Comparison of ENCODE assay signal across 9 cellular contexts in genomic region chr2:46545015-46545839, GRCh38. TPM values are rescaled to one million over a fixed set of nuclear protein-coding genes. Genes with fewer than 3 reads are reported as not detected.
DNase-seq lines count a peak whose midpoint lies in the region; ATAC-seq and TF ChIP-seq lines count a peak whose summit lies in the region.
"Had no signal": no experiment of that assay in that cellular context is flagged by ENCODE, and none has a peak within 500 bp of the region (broad histone marks: within the 10 kb centered on the region; RNA-seq: fewer than 3 reads in every experiment).

No MANE protein-coding gene starts in this region.

- peaks cover 6% of the 10 kb centered on the region for H3K79me2 ChIP-seq in trophoblast cell (ENCODE audit: control insufficient read depth, insufficient read depth, low read length, poor library complexity)

- no peak for TF ChIP-seq CTCF in colonic mucosa (IDR thresholded peaks at IDR 0.05)
- no peak for TF ChIP-seq CTCF in stomach (IDR thresholded peaks at IDR 0.05)

- no peaks in the 10 kb centered on the region for H3K9me3 Mint-ChIP-seq in activated CD4-positive, alpha-beta T cell treated with anti-CD3 and anti-CD28 coated beads for 36 hours (ENCODE audit: low read depth)

- DNase-seq in activated CD4-positive, alpha-beta T cell treated with anti-CD3 and anti-CD28 coated beads for 36 hours: no peak
- no peak for DNase-seq in activated CD4-positive, alpha-beta T cell treated with anti-CD3 and anti-CD28 coated beads, Interleukin-2, amount 50 U/mL, for 48 hours
- DNase-seq in colonic mucosa (no peak), stomach (no peak), NCI-H2081 (lab: John Stamatoyannopoulos, UW) (no peak), trophoblast cell (no peak)
- DNase-seq in activated CD4-positive, alpha-beta T cell treated with anti-CD3 and anti-CD28 coated beads, Interleukin-2, amount 50 U/mL, for 4 hours: no peak
- DNase-seq: ACHN had no signal

- peaks cover 69% of the 10 kb centered on the region for H3K4me1 Mint-ChIP-seq in activated CD4-positive, alpha-beta T cell treated with anti-CD3 and anti-CD28 coated beads for 36 hours

- no peak overlapping the region for H2BK12ac ChIP-seq in trophoblast cell (ENCODE audit: low read length)

- H2BK5ac ChIP-seq in trophoblast cell (ENCODE audit: low read depth, low read length, poor library complexity): no peak overlapping the region

- H3K27ac ChIP-seq in colonic mucosa (peak overlapping the region; percentile 87), stomach (peak overlapping the region in 4 of 5 donors; percentile 92 to 97 (median 94)), trophoblast cell (ENCODE audit: low read depth, low read length) (no peak overlapping the region)

- H4K12ac ChIP-seq in trophoblast cell (ENCODE audit: low read depth, low read length): no peak overlapping the region

- 30 to 46% (median 37%) methylated on average over 7 of the region's 7 CpGs for WGBS in stomach, 5 donors
- WGBS in trophoblast cell (ENCODE audit: extremely low coverage, insufficient coverage, insufficient read length): no CpG with 5 or more reads among the region's 7 CpGs

- no peak overlapping the region for H2AK5ac ChIP-seq in trophoblast cell (ENCODE audit: low read length)

- no peak for ATAC-seq in activated CD4-positive, alpha-beta T cell treated with anti-CD3 and anti-CD28 coated beads for 36 hours
- peak; percentile 44 for ATAC-seq in HG03175 (IDR thresholded peaks at IDR 0.05; ENCODE audit: unreplicated experiment)

- no peak overlapping the region for H3K23ac ChIP-seq in trophoblast cell (ENCODE audit: low read length)

- peak overlapping the region; percentile 34 for H3K27ac Mint-ChIP-seq in activated CD4-positive, alpha-beta T cell treated with anti-CD3 and anti-CD28 coated beads for 36 hours

- no peak overlapping the region for H3K4me2 ChIP-seq in trophoblast cell (ENCODE audit: low read length)

- no peak overlapping the region for H3K4me3 Mint-ChIP-seq in activated CD4-positive, alpha-beta T cell treated with anti-CD3 and anti-CD28 coated beads for 36 hours

- no peak overlapping the region for H4K91ac ChIP-seq in trophoblast cell (ENCODE audit: low read depth, low read length)

- H3K9ac ChIP-seq in colonic mucosa (ENCODE audit: low read depth in 2 of 2, low read length in 2 of 2): no peak overlapping the region
- no peak overlapping the region for H3K9ac ChIP-seq in trophoblast cell (ENCODE audit: low read length)

- H4K8ac ChIP-seq in trophoblast cell (ENCODE audit: low read depth, low read length): no peak overlapping the region

- CTCF ChIA-PET in activated CD4-positive, alpha-beta T cell treated with anti-CD3 and anti-CD28 coated beads for 36 hours (lab: Charles Lee): interaction anchor here (0.7 to 1.8 kb wide), 2 partner anchors 9 to 10 kb away, joined by 3 to 6 read pairs; no protein-coding TSS in a partner anchor

- H3K79me1 ChIP-seq in trophoblast cell (ENCODE audit: low read length): peaks cover 6% of the 10 kb centered on the region

- no peak for TF ChIP-seq POLR2A in stomach (IDR thresholded peaks at IDR 0.05)

- TF ChIP-seq EP300 in stomach (IDR thresholded peaks at IDR 0.05): no peak

- H3K27me3 Mint-ChIP-seq in activated CD4-positive, alpha-beta T cell treated with anti-CD3 and anti-CD28 coated beads for 36 hours: no peaks in the 10 kb centered on the region

- H3K4ac ChIP-seq in trophoblast cell (ENCODE audit: low read depth, low read length): no peak overlapping the region

- no peak overlapping the region for H3K14ac ChIP-seq in trophoblast cell (ENCODE audit: low read length)

- intact Hi-C loops in activated CD4-positive, alpha-beta T cell treated with anti-CD3 and anti-CD28 coated beads for 36 hours (cut with DNase I, micrococcal nuclease): no loop called here
- intact Hi-C loops in colonic mucosa (cut with DNase I): no loop called here
- intact Hi-C loops in stomach (cut with DNase I; ENCODE audit: low total_unique reads): no loop called here

- H3K4me3 ChIP-seq in colonic mucosa (no peak overlapping the region), stomach (peak overlapping the region in 2 of 4 donors; percentile 71 to 79), trophoblast cell (ENCODE audit: low read depth, low read length) (no peak overlapping the region)

- H3K36me3 ChIP-seq in colonic mucosa: no peaks in the 10 kb centered on the region
- H3K36me3 ChIP-seq in stomach: peaks cover 0 to 24% (median 13%) of the 10 kb centered on the region in 4 donors
- peaks cover 5 to 9% of the 10 kb centered on the region in 2 experiments for H3K36me3 ChIP-seq in trophoblast cell (ENCODE audit: control insufficient read depth in 1 of 2, insufficient read depth in 2 of 2, low read length in 2 of 2)

- H3K36me3 Mint-ChIP-seq in activated CD4-positive, alpha-beta T cell treated with anti-CD3 and anti-CD28 coated beads for 36 hours (ENCODE audit: low read depth): no peaks in the 10 kb centered on the region

- H3K18ac ChIP-seq in trophoblast cell (ENCODE audit: low read length): no peak overlapping the region

- H3K27me3 ChIP-seq in colonic mucosa (no peaks in the 10 kb centered on the region), stomach (no peaks in the 10 kb centered on the region), trophoblast cell (ENCODE audit: insufficient read depth, low read length) (no peaks in the 10 kb centered on the region)

- H3K9me3 ChIP-seq in colonic mucosa (no peaks in the 10 kb centered on the region), stomach (no peaks in the 10 kb centered on the region), trophoblast cell (ENCODE audit: insufficient read depth, low read depth, low read length) (no peaks in the 10 kb centered on the region)

- H3K4me1 ChIP-seq in colonic mucosa: no peaks in the 10 kb centered on the region
- H3K4me1 ChIP-seq in stomach: peaks cover 28 to 87% (median 59%) of the 10 kb centered on the region in 4 donors
- peaks cover 3 to 4% of the 10 kb centered on the region in 2 experiments for H3K4me1 ChIP-seq in trophoblast cell (ENCODE audit: control insufficient read depth in 1 of 2, insufficient read depth in 2 of 2, low read length in 2 of 2)

- POLR2A ChIA-PET in activated CD4-positive, alpha-beta T cell treated with anti-CD3 and anti-CD28 coated beads for 36 hours (lab: Charles Lee): no interaction called here

- no peak overlapping the region for H2BK120ac ChIP-seq in trophoblast cell (ENCODE audit: insufficient read depth, low read length, poor library complexity)

- H2AFZ ChIP-seq in trophoblast cell (ENCODE audit: insufficient read depth, low read length, poor library complexity): no peak overlapping the region

RNA-seq across cellular contexts. Expression of gene ATP6V1E2, which starts 2.9 kb away (rescaled TPM):
- total RNA-seq in activated CD4-positive, alpha-beta T cell treated with anti-CD3 and anti-CD28 coated beads for 36 hours: 1 to 10 TPM; 7.0 to 7.9 TPM
- 1 to 10 TPM; 1.5 to 3.6 TPM for total RNA-seq in colonic mucosa
- total RNA-seq in stomach: 10 to 100 TPM in 2 of 5 donors, 1 to 10 TPM in 1, under 1 TPM in 1, not detected in 1; 0.89 to 38.2 (median 10.0) TPM
- polyA plus RNA-seq in stomach: 1 to 10 TPM; 2.0 to 4.9 (median 2.8) TPM
- 3.5 and 3.6 TPM in 2 replicates for polyA plus RNA-seq in trophoblast cell (2013)

RNA-seq across cellular contexts. Expression of gene RHOQ, which starts 2.9 kb away (rescaled TPM):
- 10 to 100 TPM in 1 of 2 experiments, 1 to 10 TPM in 1; 9.7 to 17.0 TPM for total RNA-seq in activated CD4-positive, alpha-beta T cell treated with anti-CD3 and anti-CD28 coated beads for 36 hours
- total RNA-seq in colonic mucosa (10 to 100 TPM in 1 of 2 donors, 1 to 10 TPM in 1; 7.0 to 22.5 TPM), stomach (100 to 1,000 TPM in 1 of 5 donors, 10 to 100 TPM in 3, 1 to 10 TPM in 1; 4.9 to 102 (median 92.0) TPM)
- polyA plus RNA-seq in stomach: 10 to 100 TPM; 22.4 to 48.0 (median 37.9) TPM
- polyA plus RNA-seq in trophoblast cell (2013): 40.9 and 41.2 TPM in 2 replicates
